22 cellular contexts compared by ENCODE assay signal in genomic region chr2:201942525-201942924, GRCh38.
"Had no signal": no experiment of that assay in that cellular context is flagged by ENCODE, and none has a peak within 500 bp of the region (broad histone marks: within the 10 kb centered on the region; RNA-seq: fewer than 3 reads in every experiment).

No MANE protein-coding gene starts in this region.

- DNase-seq: activated B cell treated with CpG ODN at 0.5 μM for 24 hours; activated CD4-positive, alpha-beta memory T cell treated with anti-CD3 and anti-CD28 coated beads, Interleukin-2, amount 10 ng/mL, durations not matched to agents 7 days and 5 days; activated CD4-positive, alpha-beta T cell treated with anti-CD3 and anti-CD28 coated beads for 1 hour; activated CD4-positive, alpha-beta T cell treated with anti-CD3 and anti-CD28 coated beads, Interleukin-2, amount 50 U/mL, for 1 hour; activated CD8-positive, alpha-beta memory T cell treated with anti-CD3 and anti-CD28 coated beads, Interleukin-2, amount 50 U/mL, for 4 hours; activated gamma-delta T cell treated with Interleukin-2 at 50 U/mL for 16 hours; activated naive CD4-positive, alpha-beta T cell treated with anti-CD3 and anti-CD28 coated beads, Interleukin-2, amount 10 ng/mL, durations not matched to agents 7 days and 5 days; activated naive CD8-positive, alpha-beta T cell treated with anti-CD3 and anti-CD28 coated beads for 36 hours; activated T-cell treated with anti-CD3 and anti-CD28 coated beads, Interleukin-2, amount 50 U/mL, for 72 hours; anterior cingulate cortex; cerebellar nuclear complex; Kasumi-1; NCI-H1048; NCI-H146; NCI-H187 treated with DMSO at 0.1 percent for 48 hours; NCI-H2081 treated with DMSO at 0.1 percent for 48 hours; NCI-H69; PC-3; SIG-M5; T-cell; T-helper 2 cell; T1000 had no signal

- ATAC-seq: activated T-cell treated with anti-CD3 and anti-CD28 coated beads, Interleukin-2, amount 50 U/mL, for 72 hours; PC-3; T-cell had no signal
